Comparison of ENCODE assay signal across 1 cellular context in genomic region chr7:16420649-16421332, GRCh38.
TF ChIP-seq lines count a peak whose summit lies in the region.

No MANE protein-coding gene starts in this region.

TF ChIP-seq in K562, 482 proteins besides CTCF, POLR2A, EP300 and RAD21 (continued from another document):
- TF ChIP-seq RREB1 (CRISPR knock-in tag; IDR thresholded peaks at IDR 0.05): no peak
- TF ChIP-seq ZNF644 (tag; IDR thresholded peaks at IDR 0.05; ENCODE audit: low read depth): peak; percentile 87
- TF ChIP-seq XRCC3 (IDR thresholded peaks at IDR 0.05): no peak
- TF ChIP-seq THRB (CRISPR knock-in tag; conservative IDR thresholded peaks at IDR 0.05): peak; percentile 87; the same call in 1 of the 2 replicates
- no peak for TF ChIP-seq TFAM (CRISPR knock-in tag; conservative IDR thresholded peaks at IDR 0.05)
- no peak for TF ChIP-seq ZNF217 (CRISPR knock-in tag; IDR thresholded peaks at IDR 0.05)
- no peak for TF ChIP-seq ATF3 (IDR thresholded peaks at IDR 0.05)
- no peak for TF ChIP-seq ATF3 (CRISPR knock-in tag; conservative IDR thresholded peaks at IDR 0.05)
- TF ChIP-seq MCM5 (IDR thresholded peaks at IDR 0.05; ENCODE audit: low read depth): no peak
- TF ChIP-seq SREBF2 (CRISPR knock-in tag; IDR thresholded peaks at IDR 0.05): no peak
- TF ChIP-seq, protein P1, sequence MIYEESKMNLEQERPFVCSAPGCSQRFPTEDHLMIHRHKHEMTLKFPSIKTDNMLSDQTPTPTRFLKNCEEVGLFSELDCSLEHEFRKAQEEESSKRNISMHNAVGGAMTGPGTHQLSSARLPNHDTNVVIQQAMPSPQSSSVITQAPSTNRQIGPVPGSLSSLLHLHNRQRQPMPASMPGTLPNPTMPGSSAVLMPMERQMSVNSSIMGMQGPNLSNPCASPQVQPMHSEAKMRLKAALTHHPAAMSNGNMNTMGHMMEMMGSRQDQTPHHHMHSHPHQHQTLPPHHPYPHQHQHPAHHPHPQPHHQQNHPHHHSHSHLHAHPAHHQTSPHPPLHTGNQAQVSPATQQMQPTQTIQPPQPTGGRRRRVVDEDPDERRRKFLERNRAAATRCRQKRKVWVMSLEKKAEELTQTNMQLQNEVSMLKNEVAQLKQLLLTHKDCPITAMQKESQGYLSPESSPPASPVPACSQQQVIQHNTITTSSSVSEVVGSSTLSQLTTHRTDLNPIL (CRISPR knock-in tag; IDR thresholded peaks at IDR 0.05): no peak
- TF ChIP-seq NONO (IDR thresholded peaks at IDR 0.05; ENCODE audit: low read depth in 2 of 2, low read length in 1 of 2): peak in 1 of 2 experiments; percentile 46; a peak in 1 of 4 replicates
- no peak for TF ChIP-seq ZNF398 (CRISPR knock-in tag; IDR thresholded peaks at IDR 0.05)
- peak; percentile 62 for TF ChIP-seq ZEB2 (IDR thresholded peaks at IDR 0.05)
- TF ChIP-seq CREM (IDR thresholded peaks at IDR 0.05; ENCODE audit: low read depth): 0 out of 2 replicates have a peak, but pooled peaks have one; percentile 5
- TF ChIP-seq RCOR1 (IDR thresholded peaks at IDR 0.05; ENCODE audit: borderline replicate concordance in 1 of 2, low read depth in 2 of 2, low read length in 2 of 2): peak in 1 of 2 experiments; percentile 4; a peak in 1 of 4 replicates
